8 cellular contexts compared by ENCODE assay signal in genomic region chr15:34158355-34158754, GRCh38.
"Had no signal": no experiment of that assay in that cellular context is flagged by ENCODE, and none has a peak within 500 bp of the region (broad histone marks: within the 10 kb centered on the region; RNA-seq: fewer than 3 reads in every experiment).

No MANE protein-coding gene starts in this region.

- DNase-seq: GDM1, GF-D8 had no signal

- H3K4me3 ChIP-seq: GM12878 had no signal

- FAIRE-seq: G401.6, GM12878, GM12891, GM12892, GM18507, GM19239 had no signal

- ATAC-seq: GM12878 had no signal
